Comparison of ENCODE assay signal across 9 cellular contexts in the genomic region with DNA sequence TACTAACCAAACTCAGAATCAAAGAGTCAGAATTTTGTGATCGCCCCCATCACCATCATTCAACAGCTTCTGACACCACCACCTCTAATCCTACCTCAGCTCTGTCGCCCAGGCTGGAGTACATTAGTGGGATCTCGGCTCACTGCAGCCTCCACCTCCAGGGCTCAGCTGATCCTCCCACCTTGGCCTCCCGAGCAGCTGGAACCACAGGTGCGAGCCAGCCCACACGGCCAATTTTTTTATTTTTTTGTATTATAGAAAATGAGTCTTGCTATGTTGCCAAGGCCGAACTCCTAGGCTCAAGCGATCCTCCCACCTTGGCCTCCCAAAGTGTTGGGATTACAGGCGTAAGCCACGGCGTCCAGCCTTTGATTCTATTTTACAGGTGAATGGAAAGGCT.
DNase-seq lines count a peak whose midpoint lies in the region; ATAC-seq, FAIRE-seq and TF ChIP-seq lines count a peak whose summit lies in the region.
"Had no signal": no experiment of that assay in that cellular context is flagged by ENCODE, and none has a peak within 500 bp of the region (broad histone marks: within the 10 kb centered on the region; RNA-seq: fewer than 3 reads in every experiment).

No MANE protein-coding gene starts in this region.

- H3K27me3 ChIP-seq in ascending aorta (no peaks in the 10 kb centered on the region), keratinocyte (ENCODE audit: control insufficient read depth, extremely low read depth, insufficient read depth, low read length) (no peaks in the 10 kb centered on the region), smooth muscle cell (ENCODE audit: low read depth) (no peaks in the 10 kb centered on the region)

- dilution Hi-C loops in keratinocyte (cut with MboI; ENCODE audit: extremely low pct_ligation_motif_present, low sequenced_read_pairs), result no loop called here

- H3K9me3 ChIP-seq in ascending aorta, result no peaks in the 10 kb centered on the region
- H3K9me3 ChIP-seq in keratinocyte (ENCODE audit: control insufficient read depth, low read depth, low read length), result no peaks in the 10 kb centered on the region
- no peaks in the 10 kb centered on the region for H3K9me3 ChIP-seq in smooth muscle cell (replicated peaks; ENCODE audit: low read depth)

- 94% methylated on average over 11 of the region's 11 CpGs for WGBS in smooth muscle cell (ENCODE audit: low lambda C conversion rate)

- intact Hi-C loops in ascending aorta (cut with DNase I), result no loop called here

- no peaks in the 10 kb centered on the region for H3K9me1 ChIP-seq in keratinocyte (ENCODE audit: control insufficient read depth, extremely low read depth, insufficient read depth, low read length)

- H2AFZ ChIP-seq in keratinocyte (ENCODE audit: control insufficient read depth, low read length) (peak overlapping the region; percentile 88), smooth muscle cell (ENCODE audit: low read depth) (peak overlapping the region; percentile 80)

- DNase-seq in ascending aorta (ENCODE audit: low spot score in 2 of 2) (no peak), keratinocyte (ENCODE audit: low read depth, low spot score) (no peak), smooth muscle cell (lab: John Stamatoyannopoulos, UW; ENCODE audit: unreplicated experiment) (no peak), NOMO-1 (lab: John Stamatoyannopoulos, UW; ENCODE audit: unreplicated experiment in 2 of 2) (no peak), NCI-H1092 treated with DMSO at 0.1 percent for 48 hours (lab: John Stamatoyannopoulos, UW) (no peak), NCI-H446 treated with DMSO at 0.1 percent for 48 hours (lab: John Stamatoyannopoulos, UW) (no peak)
- DNase-seq: kidney glomerular epithelial cell had no signal

- H3K9ac ChIP-seq in keratinocyte (ENCODE audit: control insufficient read depth, extremely low read depth, insufficient read depth, low read length), result no peak overlapping the region
- no peak overlapping the region for H3K9ac ChIP-seq in smooth muscle cell (ENCODE audit: low read depth)

- H3K4me2 ChIP-seq in keratinocyte (ENCODE audit: control insufficient read depth, extremely low read depth, insufficient read depth, low read depth, low read length) (peak overlapping the region; percentile 78), smooth muscle cell (peak overlapping the region; percentile 86)

- H3K79me2 ChIP-seq in keratinocyte (ENCODE audit: control insufficient read depth, insufficient read depth, low read length), result no peaks in the 10 kb centered on the region
- no peaks in the 10 kb centered on the region for H3K79me2 ChIP-seq in smooth muscle cell (ENCODE audit: low read depth)

- H4K20me1 ChIP-seq in keratinocyte (ENCODE audit: control insufficient read depth, extremely low read depth, insufficient read depth, low read length) (no peaks in the 10 kb centered on the region), smooth muscle cell (ENCODE audit: low read depth) (no peaks in the 10 kb centered on the region)

- FAIRE-seq in keratinocyte (lab: Jason Lieb, UNC), result no peak

- ATAC-seq in GM21786 (IDR thresholded peaks at IDR 0.05; ENCODE audit: unreplicated experiment), result peak; percentile 7
- no peak for ATAC-seq in HG03159 (IDR thresholded peaks at IDR 0.05; ENCODE audit: unreplicated experiment)

- H3K36me3 ChIP-seq in ascending aorta (no peaks in the 10 kb centered on the region), keratinocyte (ENCODE audit: control insufficient read depth in 2 of 2, extremely low read depth in 1 of 2, insufficient read depth in 2 of 2, low read length in 2 of 2) (no peaks in the 10 kb centered on the region), smooth muscle cell (ENCODE audit: low read depth) (no peaks in the 10 kb centered on the region)

- H3F3A ChIP-seq in smooth muscle cell (ENCODE audit: low read depth), result peaks cover 9% of the 10 kb centered on the region

- H3K4me3 ChIP-seq in ascending aorta (peak overlapping the region; percentile 67 to 76), keratinocyte (ENCODE audit: control insufficient read depth in 2 of 3, extremely low read depth in 1 of 3, insufficient read depth in 2 of 3, low read depth in 1 of 3, low read length in 3 of 3) (peak overlapping the region in 1 of 3 experiments; percentile 41), smooth muscle cell (peak overlapping the region; percentile 55)

- no peak for TF ChIP-seq CTCF in ascending aorta (IDR thresholded peaks at IDR 0.05)
- no peak for TF ChIP-seq CTCF in keratinocyte (optimal IDR thresholded peaks at IDR 0.05 in 1 of 3, IDR thresholded peaks at IDR 0.05 in 1 of 3, conservative IDR thresholded peaks at IDR 0.05 in 1 of 3; ENCODE audit: extremely low read depth in 1 of 3, insufficient read depth in 2 of 3, low read length in 3 of 3)
- no peak for TF ChIP-seq CTCF in smooth muscle cell (IDR thresholded peaks at IDR 0.05; ENCODE audit: borderline replicate concordance, insufficient read depth, poor library complexity, severe bottlenecking)

- H3K4me1 ChIP-seq in ascending aorta, result peaks cover 4 to 8% of the 10 kb centered on the region in 2 donors
- no peaks in the 10 kb centered on the region for H3K4me1 ChIP-seq in keratinocyte (ENCODE audit: control insufficient read depth, extremely low read depth, insufficient read depth, low read length)
- peaks cover 6% of the 10 kb centered on the region for H3K4me1 ChIP-seq in smooth muscle cell (ENCODE audit: low read depth)

- H3K27ac ChIP-seq in ascending aorta (peak overlapping the region; percentile 48 to 51), keratinocyte (ENCODE audit: control insufficient read depth, insufficient read depth, low read length) (no peak overlapping the region), smooth muscle cell (ENCODE audit: low read depth) (no peak overlapping the region)

Comparison
In these comparisons a context has a peak if more than half of its experiments do, and no peak if none do; other contexts are left out.
1. H3K27ac ChIP-seq: peak in ascending aorta (2 of 2); none in keratinocyte (single experiment) and smooth muscle cell (single experiment).